Comparison of ENCODE assay signal across 8 cellular contexts in genomic region chr11:70201876-70202861, GRCh38. TPM values are rescaled to one million over a fixed set of nuclear protein-coding genes. Genes with fewer than 3 reads are reported as not detected.
DNase-seq lines count a peak whose midpoint lies in the region; ATAC-seq and TF ChIP-seq lines count a peak whose summit lies in the region.

No MANE protein-coding gene starts in this region.

- no peak for TF ChIP-seq EP300 in tibial nerve (IDR thresholded peaks at IDR 0.05)

- H3K4me1 Mint-ChIP-seq in activated CD8-positive, alpha-beta memory T cell treated with anti-CD3 and anti-CD28 coated beads, Interleukin-2, amount 10 ng/mL, durations not matched to agents 7 days and 5 days = peaks cover 30% of the 10 kb centered on the region
- H3K4me1 Mint-ChIP-seq in activated naive CD8-positive, alpha-beta T cell treated with anti-CD3 and anti-CD28 coated beads, Interleukin-2, amount 50 U/mL, for 24 hours = peaks cover 37% of the 10 kb centered on the region

- peaks cover 6% of the 10 kb centered on the region for H3K27me3 Mint-ChIP-seq in activated CD8-positive, alpha-beta memory T cell treated with anti-CD3 and anti-CD28 coated beads, Interleukin-2, amount 10 ng/mL, durations not matched to agents 7 days and 5 days
- no peaks in the 10 kb centered on the region for H3K27me3 Mint-ChIP-seq in activated naive CD8-positive, alpha-beta T cell treated with anti-CD3 and anti-CD28 coated beads, Interleukin-2, amount 50 U/mL, for 24 hours

- H3K27ac ChIP-seq in tibial nerve = peak overlapping the region in 3 of 4 donors; percentile 85 to 92 (median 90)

- H3K36me3 Mint-ChIP-seq in activated CD8-positive, alpha-beta memory T cell treated with anti-CD3 and anti-CD28 coated beads, Interleukin-2, amount 10 ng/mL, durations not matched to agents 7 days and 5 days = peaks cover 33% of the 10 kb centered on the region
- peaks cover 31% of the 10 kb centered on the region for H3K36me3 Mint-ChIP-seq in activated naive CD8-positive, alpha-beta T cell treated with anti-CD3 and anti-CD28 coated beads, Interleukin-2, amount 50 U/mL, for 24 hours (ENCODE audit: low read depth)

- H3K27ac Mint-ChIP-seq in activated CD8-positive, alpha-beta memory T cell treated with anti-CD3 and anti-CD28 coated beads, Interleukin-2, amount 10 ng/mL, durations not matched to agents 7 days and 5 days = peak overlapping the region; percentile 88
- peak overlapping the region; percentile 95 for H3K27ac Mint-ChIP-seq in activated naive CD8-positive, alpha-beta T cell treated with anti-CD3 and anti-CD28 coated beads, Interleukin-2, amount 50 U/mL, for 24 hours

- no peak for TF ChIP-seq CTCF in tibial nerve (IDR thresholded peaks at IDR 0.05)

- TF ChIP-seq POLR2A in tibial nerve (IDR thresholded peaks at IDR 0.05) = no peak

- peaks cover 0 to 14% (median 7%) of the 10 kb centered on the region in 3 donors for H3K36me3 ChIP-seq in tibial nerve

- peak overlapping the region; percentile 69 to 98 (median 92) for H3K4me3 ChIP-seq in tibial nerve

- H3K4me3 Mint-ChIP-seq in activated CD8-positive, alpha-beta memory T cell treated with anti-CD3 and anti-CD28 coated beads, Interleukin-2, amount 10 ng/mL, durations not matched to agents 7 days and 5 days = peak overlapping the region; percentile 93
- peak overlapping the region; percentile 90 for H3K4me3 Mint-ChIP-seq in activated naive CD8-positive, alpha-beta T cell treated with anti-CD3 and anti-CD28 coated beads, Interleukin-2, amount 50 U/mL, for 24 hours

- ATAC-seq in activated CD8-positive, alpha-beta memory T cell treated with anti-CD3 and anti-CD28 coated beads, Interleukin-2, amount 10 ng/mL, durations not matched to agents 7 days and 5 days = no peak
- no peak for ATAC-seq in activated naive CD8-positive, alpha-beta T cell treated with anti-CD3 and anti-CD28 coated beads, Interleukin-2, amount 50 U/mL, for 24 hours
- ATAC-seq in GM19397 (IDR thresholded peaks at IDR 0.05; ENCODE audit: unreplicated experiment) = no peak

- no peaks in the 10 kb centered on the region for H3K9me3 ChIP-seq in tibial nerve

- H3K9me3 Mint-ChIP-seq in activated CD8-positive, alpha-beta memory T cell treated with anti-CD3 and anti-CD28 coated beads, Interleukin-2, amount 10 ng/mL, durations not matched to agents 7 days and 5 days (ENCODE audit: low read depth) = no peaks in the 10 kb centered on the region
- H3K9me3 Mint-ChIP-seq in activated naive CD8-positive, alpha-beta T cell treated with anti-CD3 and anti-CD28 coated beads, Interleukin-2, amount 50 U/mL, for 24 hours = no peaks in the 10 kb centered on the region

- H3K27me3 ChIP-seq in tibial nerve = no peaks in the 10 kb centered on the region

- DNase-seq in activated CD8-positive, alpha-beta memory T cell treated with anti-CD3 and anti-CD28 coated beads, Interleukin-2, amount 10 ng/mL, durations not matched to agents 7 days and 5 days = no peak
- no peak for DNase-seq in activated CD8-positive, alpha-beta memory T cell treated with anti-CD3 and anti-CD28 coated beads for 24 hours
- DNase-seq in activated naive CD8-positive, alpha-beta T cell treated with anti-CD3 and anti-CD28 coated beads, Interleukin-2, amount 50 U/mL, for 24 hours = no peak
- DNase-seq in kidney glomerular epithelial cell (lab: John Stamatoyannopoulos, UW) (peak; percentile 21), tibial nerve (ENCODE audit: low spot score in 2 of 2) (no peak), NCI-H2196 treated with DMSO at 0.1 percent for 48 hours (lab: John Stamatoyannopoulos, UW; ENCODE audit: unreplicated experiment) (no peak), SK-N-DZ (ENCODE audit: low spot score) (no peak)

- WGBS in tibial nerve, 2 donors = 71 to 74% methylated on average over 29 of the region's 29 CpGs

- H3K4me1 ChIP-seq in tibial nerve = peaks cover 0 to 30% (median 19%) of the 10 kb centered on the region in 4 donors

- CTCF ChIA-PET in activated CD8-positive, alpha-beta memory T cell treated with anti-CD3 and anti-CD28 coated beads, Interleukin-2, amount 10 ng/mL, durations not matched to agents 7 days and 5 days (lab: Charles Lee) = interaction anchor here (0.7 to 1.5 kb wide), 3 partner anchors 10 to 1018 kb away, joined by 3 to 4 read pairs (median 4); partner anchors contain the start of gene LTO1

RNA-seq across cellular contexts. Expression of gene FADD, which starts 0.9 kb away (rescaled TPM):
- 10 to 100 TPM; 37.4 to 41.4 TPM for total RNA-seq in activated CD8-positive, alpha-beta memory T cell treated with anti-CD3 and anti-CD28 coated beads, Interleukin-2, amount 10 ng/mL, durations not matched to agents 7 days and 5 days
- total RNA-seq in tibial nerve = 10 to 100 TPM; 23.9 to 34.5 (median 25.1) TPM
- 33.7 and 36.9 TPM in 2 replicates for polyA plus RNA-seq in SK-N-DZ (2014; cell fraction: cytosol; rRNA removed)
- 16.7 and 26.1 TPM in 2 replicates for polyA plus RNA-seq in SK-N-DZ (2014; cell fraction: nucleus; rRNA removed)
